23 cellular contexts compared by ENCODE assay signal in the genomic region with DNA sequence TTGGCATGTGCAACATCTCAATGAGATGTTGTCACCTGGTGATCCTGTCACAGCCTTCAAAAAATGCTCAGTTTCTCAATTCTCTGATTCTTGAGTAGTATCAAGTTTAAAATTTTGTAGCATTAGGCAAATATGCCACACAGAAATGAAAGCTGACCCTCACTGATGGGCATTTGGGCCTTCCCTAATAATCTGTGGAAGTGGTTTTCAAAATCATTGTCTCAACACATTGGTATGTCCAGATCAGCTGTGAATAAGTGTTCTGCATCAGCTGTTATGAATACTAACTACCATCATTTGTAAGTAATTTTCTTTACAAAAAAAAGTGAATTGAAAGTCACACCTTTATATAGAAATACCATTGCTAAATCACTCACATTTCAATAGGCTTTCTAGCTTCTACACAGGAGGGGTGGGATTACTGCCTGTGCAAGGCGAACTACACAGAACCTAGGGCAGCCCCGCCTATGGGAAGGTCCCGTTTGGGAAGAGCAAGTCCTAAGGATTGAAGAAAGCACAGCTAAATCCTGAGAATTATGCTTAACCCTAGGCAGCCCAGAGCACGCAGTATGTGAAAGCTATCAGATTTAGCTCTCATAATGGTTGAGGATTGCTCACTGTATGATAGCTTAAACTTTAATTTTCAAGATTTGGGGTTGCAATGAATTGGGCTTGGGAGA.
"Had no signal": no experiment of that assay in that cellular context is flagged by ENCODE, and none has a peak within 500 bp of the region (broad histone marks: within the 10 kb centered on the region; RNA-seq: fewer than 3 reads in every experiment).

No MANE protein-coding gene starts in this region.

- H2AFZ ChIP-seq: parathyroid adenoma had no signal

- H3K4me3 Mint-ChIP-seq: activated naive CD4-positive, alpha-beta T cell treated with anti-CD3 and anti-CD28 coated beads, Interleukin-2, amount 50 U/mL, for 24 hours; naive thymus-derived CD4-positive, alpha-beta T cell had no signal

- H3K27me3 Mint-ChIP-seq: activated naive CD4-positive, alpha-beta T cell treated with anti-CD3 and anti-CD28 coated beads, Interleukin-2, amount 50 U/mL, for 24 hours; naive thymus-derived CD4-positive, alpha-beta T cell had no signal

- H3K36me3 Mint-ChIP-seq: activated naive CD4-positive, alpha-beta T cell treated with anti-CD3 and anti-CD28 coated beads, Interleukin-2, amount 50 U/mL, for 24 hours; naive thymus-derived CD4-positive, alpha-beta T cell had no signal

- ATAC-seq: mucosa of descending colon; naive thymus-derived CD4-positive, alpha-beta T cell had no signal

- H3K4me1 Mint-ChIP-seq: activated naive CD4-positive, alpha-beta T cell treated with anti-CD3 and anti-CD28 coated beads, Interleukin-2, amount 50 U/mL, for 24 hours; naive thymus-derived CD4-positive, alpha-beta T cell had no signal

- H3K4me1 ChIP-seq: colonic mucosa, left ventricle myocardium inferior, parathyroid adenoma, tibial nerve, uterus had no signal

- H3K4me3 ChIP-seq: colonic mucosa, left ventricle myocardium inferior, mucosa of descending colon, tibial nerve, uterus had no signal

- H3K27ac Mint-ChIP-seq: activated naive CD4-positive, alpha-beta T cell treated with anti-CD3 and anti-CD28 coated beads, Interleukin-2, amount 50 U/mL, for 24 hours; naive thymus-derived CD4-positive, alpha-beta T cell had no signal

- H3K9ac ChIP-seq: parathyroid adenoma had no signal

- DNase-seq: activated CD4-positive, alpha-beta T cell treated with anti-CD3 and anti-CD28 coated beads for 1 hour; activated gamma-delta T cell; caudate nucleus; colonic mucosa; foreskin melanocyte; hypothalamus; kidney; left ventricle myocardium inferior; mammary epithelial cell; mucosa of descending colon; naive thymus-derived CD4-positive, alpha-beta T cell; retina; stimulated activated CD4-positive, alpha-beta T cell treated with anti-CD3 and anti-CD28 coated beads, Interleukin-12 subunit alpha, Interleukin-12 subunit beta, amount 100 ng/mL, for 4 hours; stimulated activated CD4-positive, alpha-beta T cell treated with anti-CD3 and anti-CD28 coated beads, Interleukin-1b, Interleukin-23, amount 100 ng/mL, for 48 hours; stimulated activated CD8-positive, alpha-beta memory T cell treated with anti-CD3 and anti-CD28 coated beads, Interleukin-4, amount 100 ng/mL, for 48 hours; stimulated activated naive CD4-positive, alpha-beta T cell; T-helper 2 cell; uterus; WERI-Rb-1 had no signal

- FAIRE-seq: kidney had no signal

- H3K9me3 Mint-ChIP-seq: activated naive CD4-positive, alpha-beta T cell treated with anti-CD3 and anti-CD28 coated beads, Interleukin-2, amount 50 U/mL, for 24 hours had no signal

- H3K27ac ChIP-seq: colonic mucosa, left ventricle myocardium inferior, neutrophil, parathyroid adenoma, tibial nerve, uterus, WERI-Rb-1 had no signal

- H3K9me3 ChIP-seq: colonic mucosa, mucosa of descending colon, neutrophil, tibial nerve, uterus had no signal

- H3K36me3 ChIP-seq: colonic mucosa, left ventricle myocardium inferior, neutrophil, tibial nerve, uterus, WERI-Rb-1 had no signal

- H3K79me2 ChIP-seq: parathyroid adenoma had no signal

- H3K27me3 ChIP-seq: colonic mucosa, neutrophil had no signal
